Comparison of ENCODE assay signal across 1 cellular context in the genomic region with DNA sequence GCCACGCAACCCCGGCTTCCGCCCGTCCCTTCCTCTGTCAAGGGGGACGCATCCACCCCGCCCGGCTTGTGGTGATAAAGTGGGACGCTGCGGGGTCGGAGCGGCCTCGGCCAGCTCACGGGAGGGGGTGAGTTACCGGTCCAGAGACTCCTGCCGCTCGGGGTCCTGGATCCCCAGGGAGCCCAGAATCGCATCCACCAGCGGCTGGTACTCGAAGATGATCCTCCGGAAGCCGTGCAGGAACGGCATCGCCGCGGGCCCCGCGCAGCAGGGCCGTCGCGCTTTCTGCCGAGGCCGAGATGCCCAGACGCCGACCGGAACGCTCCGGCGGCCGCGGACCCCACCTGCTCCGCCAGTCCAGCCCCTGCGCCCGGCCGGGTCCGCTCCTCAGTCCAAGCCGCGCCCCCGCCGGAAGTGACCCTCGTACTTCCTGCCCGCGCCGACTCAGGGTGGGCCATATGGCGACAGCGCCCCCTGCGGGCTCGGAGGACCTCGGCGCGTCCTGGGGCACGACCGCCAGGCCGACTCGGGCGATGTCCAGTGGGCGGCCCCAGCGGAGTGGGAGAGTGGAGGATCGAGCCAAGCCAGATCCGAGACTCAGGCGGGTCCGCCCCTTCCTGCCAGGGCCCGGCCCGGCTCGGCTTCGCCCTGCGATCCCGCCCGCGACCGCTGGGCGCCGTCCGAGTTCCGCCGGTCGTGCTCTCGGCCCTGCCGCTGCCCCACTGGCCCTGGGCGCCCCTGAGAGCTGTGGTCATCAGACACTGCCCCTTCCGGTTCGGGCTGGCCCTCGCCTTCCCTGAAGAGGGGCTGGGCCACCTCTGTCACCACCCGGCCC.
TF ChIP-seq lines count a peak whose summit lies in the region.

Gene ASB6 (minus strand): TSS at position 401 of the 835 bp plus-strand sequence. CDS start 152 bp downstream, at position 249.

TF ChIP-seq in WTC11, 78 proteins besides CTCF, POLR2A, EP300 and RAD21 (continued from another document and continues in another):
- TF ChIP-seq, protein P1, sequence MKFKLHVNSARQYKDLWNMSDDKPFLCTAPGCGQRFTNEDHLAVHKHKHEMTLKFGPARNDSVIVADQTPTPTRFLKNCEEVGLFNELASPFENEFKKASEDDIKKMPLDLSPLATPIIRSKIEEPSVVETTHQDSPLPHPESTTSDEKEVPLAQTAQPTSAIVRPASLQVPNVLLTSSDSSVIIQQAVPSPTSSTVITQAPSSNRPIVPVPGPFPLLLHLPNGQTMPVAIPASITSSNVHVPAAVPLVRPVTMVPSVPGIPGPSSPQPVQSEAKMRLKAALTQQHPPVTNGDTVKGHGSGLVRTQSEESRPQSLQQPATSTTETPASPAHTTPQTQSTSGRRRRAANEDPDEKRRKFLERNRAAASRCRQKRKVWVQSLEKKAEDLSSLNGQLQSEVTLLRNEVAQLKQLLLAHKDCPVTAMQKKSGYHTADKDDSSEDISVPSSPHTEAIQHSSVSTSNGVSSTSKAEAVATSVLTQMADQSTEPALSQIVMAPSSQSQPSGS (CRISPR knock-in tag; IDR thresholded peaks at IDR 0.05; ENCODE audit: borderline replicate concordance, low read depth), result no peak
- TF ChIP-seq, protein P2, sequence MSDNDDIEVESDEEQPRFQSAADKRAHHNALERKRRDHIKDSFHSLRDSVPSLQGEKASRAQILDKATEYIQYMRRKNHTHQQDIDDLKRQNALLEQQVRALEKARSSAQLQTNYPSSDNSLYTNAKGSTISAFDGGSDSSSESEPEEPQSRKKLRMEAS (CRISPR knock-in tag; IDR thresholded peaks at IDR 0.05), result peak; percentile 88
- TF ChIP-seq NR3C1 (CRISPR knock-in tag; conservative IDR thresholded peaks at IDR 0.05; ENCODE audit: low read depth), result peak; percentile 88; the same call in 1 of the 2 replicates
- TF ChIP-seq ZNF281 (CRISPR knock-in tag; IDR thresholded peaks at IDR 0.05), result peak; percentile 80; the same call in 1 of the 2 replicates
- no peak for TF ChIP-seq OVOL2 (CRISPR knock-in tag; IDR thresholded peaks at IDR 0.05; ENCODE audit: borderline replicate concordance)
- TF ChIP-seq, protein P3, sequence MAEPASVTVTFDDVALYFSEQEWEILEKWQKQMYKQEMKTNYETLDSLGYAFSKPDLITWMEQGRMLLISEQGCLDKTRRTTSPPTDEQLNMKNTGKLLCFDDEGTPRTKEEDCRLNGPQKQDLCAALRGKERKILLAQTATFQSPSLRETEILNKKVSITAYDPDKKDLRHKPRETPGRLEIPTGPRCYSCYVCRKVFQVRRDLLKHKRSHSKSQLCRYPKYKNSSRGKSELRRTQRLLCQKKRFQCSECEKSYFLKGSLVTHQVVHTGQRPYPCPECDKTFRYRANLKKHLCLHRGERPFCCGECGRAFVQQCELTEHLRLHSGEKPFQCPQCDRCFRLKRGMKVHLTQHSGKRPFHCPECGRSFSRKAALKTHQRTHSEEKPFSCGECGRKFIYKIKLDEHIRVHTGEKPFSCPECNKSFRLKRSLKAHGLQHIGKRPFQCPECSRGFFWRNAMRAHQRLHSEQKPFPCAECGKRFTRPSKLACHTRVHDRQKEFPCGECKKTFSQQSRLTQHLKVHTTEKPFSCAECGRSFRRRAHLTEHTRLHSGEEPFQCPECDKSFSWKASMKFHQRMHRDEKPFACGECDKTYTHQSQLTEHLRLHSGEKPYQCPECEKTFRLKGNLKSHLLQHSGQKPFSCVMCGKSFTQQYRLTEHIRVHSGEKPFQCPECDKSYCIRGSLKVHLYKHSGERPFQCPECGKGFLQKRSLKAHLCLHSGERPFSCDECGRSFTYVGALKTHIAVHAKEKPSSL (CRISPR knock-in tag; conservative IDR thresholded peaks at IDR 0.05), result no peak
- TF ChIP-seq SOX15 (CRISPR knock-in tag; IDR thresholded peaks at IDR 0.05), result no peak
- peak; percentile 37; the same call in 1 of the 2 replicates for TF ChIP-seq KAT7 (CRISPR knock-in tag; IDR thresholded peaks at IDR 0.05; ENCODE audit: borderline replicate concordance)
- TF ChIP-seq ZNF423 (CRISPR knock-in tag; IDR thresholded peaks at IDR 0.05), result no peak
- 0 out of 2 replicates have a peak, but pooled peaks have one; percentile 4 for TF ChIP-seq SMAD3 (CRISPR knock-in tag; IDR thresholded peaks at IDR 0.05; ENCODE audit: borderline replicate concordance)
- no peak for TF ChIP-seq MXD4 (CRISPR knock-in tag; IDR thresholded peaks at IDR 0.05; ENCODE audit: borderline replicate concordance)
- TF ChIP-seq IRF1 (CRISPR knock-in tag; IDR thresholded peaks at IDR 0.05), result no peak; the same call in 1 of the 2 replicates
- peak; percentile 54; the same call in 1 of the 2 replicates for TF ChIP-seq AFF4 (CRISPR knock-in tag; IDR thresholded peaks at IDR 0.05; ENCODE audit: borderline replicate concordance)
- TF ChIP-seq, protein P4, sequence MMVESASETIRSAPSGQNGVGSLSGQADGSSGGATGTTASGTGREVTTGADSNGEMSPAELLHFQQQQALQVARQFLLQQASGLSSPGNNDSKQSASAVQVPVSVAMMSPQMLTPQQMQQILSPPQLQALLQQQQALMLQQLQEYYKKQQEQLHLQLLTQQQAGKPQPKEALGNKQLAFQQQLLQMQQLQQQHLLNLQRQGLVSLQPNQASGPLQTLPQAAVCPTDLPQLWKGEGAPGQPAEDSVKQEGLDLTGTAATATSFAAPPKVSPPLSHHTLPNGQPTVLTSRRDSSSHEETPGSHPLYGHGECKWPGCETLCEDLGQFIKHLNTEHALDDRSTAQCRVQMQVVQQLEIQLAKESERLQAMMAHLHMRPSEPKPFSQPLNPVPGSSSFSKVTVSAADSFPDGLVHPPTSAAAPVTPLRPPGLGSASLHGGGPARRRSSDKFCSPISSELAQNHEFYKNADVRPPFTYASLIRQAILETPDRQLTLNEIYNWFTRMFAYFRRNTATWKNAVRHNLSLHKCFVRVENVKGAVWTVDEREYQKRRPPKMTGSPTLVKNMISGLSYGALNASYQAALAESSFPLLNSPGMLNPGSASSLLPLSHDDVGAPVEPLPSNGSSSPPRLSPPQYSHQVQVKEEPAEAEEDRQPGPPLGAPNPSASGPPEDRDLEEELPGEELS (CRISPR knock-in tag; IDR thresholded peaks at IDR 0.05), result peak; percentile 84
- TF ChIP-seq MLX (CRISPR knock-in tag; IDR thresholded peaks at IDR 0.05), result no peak
- TF ChIP-seq ZSCAN18 (CRISPR knock-in tag; IDR thresholded peaks at IDR 0.05), result no peak
- TF ChIP-seq PRRX2 (CRISPR knock-in tag; IDR thresholded peaks at IDR 0.05), result no peak
- TF ChIP-seq, protein P5, sequence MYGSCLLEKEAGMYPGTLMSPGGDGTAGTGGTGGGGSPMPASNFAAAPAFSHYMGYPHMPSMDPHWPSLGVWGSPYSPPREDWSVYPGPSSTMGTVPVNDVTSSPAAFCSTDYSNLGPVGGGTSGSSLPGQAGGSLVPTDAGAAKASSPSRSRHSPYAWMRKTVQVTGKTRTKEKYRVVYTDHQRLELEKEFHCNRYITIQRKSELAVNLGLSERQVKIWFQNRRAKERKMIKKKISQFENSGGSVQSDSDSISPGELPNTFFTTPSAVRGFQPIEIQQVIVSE (CRISPR knock-in tag; IDR thresholded peaks at IDR 0.05; ENCODE audit: borderline replicate concordance), result no peak
- no peak for TF ChIP-seq ESRRA (CRISPR knock-in tag; IDR thresholded peaks at IDR 0.05; ENCODE audit: borderline replicate concordance)
- TF ChIP-seq ZNF396 (CRISPR knock-in tag; IDR thresholded peaks at IDR 0.05; ENCODE audit: borderline replicate concordance), result no peak
- TF ChIP-seq, protein P6, sequence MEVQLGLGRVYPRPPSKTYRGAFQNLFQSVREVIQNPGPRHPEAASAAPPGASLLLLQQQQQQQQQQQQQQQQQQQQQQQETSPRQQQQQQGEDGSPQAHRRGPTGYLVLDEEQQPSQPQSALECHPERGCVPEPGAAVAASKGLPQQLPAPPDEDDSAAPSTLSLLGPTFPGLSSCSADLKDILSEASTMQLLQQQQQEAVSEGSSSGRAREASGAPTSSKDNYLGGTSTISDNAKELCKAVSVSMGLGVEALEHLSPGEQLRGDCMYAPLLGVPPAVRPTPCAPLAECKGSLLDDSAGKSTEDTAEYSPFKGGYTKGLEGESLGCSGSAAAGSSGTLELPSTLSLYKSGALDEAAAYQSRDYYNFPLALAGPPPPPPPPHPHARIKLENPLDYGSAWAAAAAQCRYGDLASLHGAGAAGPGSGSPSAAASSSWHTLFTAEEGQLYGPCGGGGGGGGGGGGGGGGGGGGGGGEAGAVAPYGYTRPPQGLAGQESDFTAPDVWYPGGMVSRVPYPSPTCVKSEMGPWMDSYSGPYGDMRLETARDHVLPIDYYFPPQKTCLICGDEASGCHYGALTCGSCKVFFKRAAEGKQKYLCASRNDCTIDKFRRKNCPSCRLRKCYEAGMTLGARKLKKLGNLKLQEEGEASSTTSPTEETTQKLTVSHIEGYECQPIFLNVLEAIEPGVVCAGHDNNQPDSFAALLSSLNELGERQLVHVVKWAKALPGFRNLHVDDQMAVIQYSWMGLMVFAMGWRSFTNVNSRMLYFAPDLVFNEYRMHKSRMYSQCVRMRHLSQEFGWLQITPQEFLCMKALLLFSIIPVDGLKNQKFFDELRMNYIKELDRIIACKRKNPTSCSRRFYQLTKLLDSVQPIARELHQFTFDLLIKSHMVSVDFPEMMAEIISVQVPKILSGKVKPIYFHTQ (CRISPR knock-in tag; IDR thresholded peaks at IDR 0.05), result no peak
- peak; percentile 20; the same call in 1 of the 2 replicates for TF ChIP-seq ERG (CRISPR knock-in tag; IDR thresholded peaks at IDR 0.05)
- TF ChIP-seq EMX1 (CRISPR knock-in tag; IDR thresholded peaks at IDR 0.05), result no peak
- 0 out of 2 replicates have a peak, but pooled peaks have one; percentile 53 for TF ChIP-seq NR1H2 (CRISPR knock-in tag; IDR thresholded peaks at IDR 0.05)
- TF ChIP-seq ZNF317 (CRISPR knock-in tag; IDR thresholded peaks at IDR 0.05; ENCODE audit: borderline replicate concordance, low read depth), result no peak
